In genomic region chr7:153320728-153321127, GRCh38 we compare ENCODE assay signal across 19 cellular contexts.
DNase-seq lines count a peak whose midpoint lies in the region; ATAC-seq and TF ChIP-seq lines count a peak whose summit lies in the region.
"Had no signal": no experiment of that assay in that cellular context is flagged by ENCODE, and none has a peak within 500 bp of the region (broad histone marks: within the 10 kb centered on the region; RNA-seq: fewer than 3 reads in every experiment).

No MANE protein-coding gene starts in this region.

- intact Hi-C loops in aorta (cut with DNase I): no loop called here

- ATAC-seq in aorta (ENCODE audit: low FRiP score): peak; percentile 48
- ATAC-seq in GM18909 (IDR thresholded peaks at IDR 0.05; ENCODE audit: poor library complexity, unreplicated experiment): no peak
- ATAC-seq: CD8-positive, alpha-beta T cell; GM23338; HCT116 had no signal

- H3K4me2 ChIP-seq in GM23248 (ENCODE audit: unreplicated experiment): no peak overlapping the region
- H3K4me2 ChIP-seq in hepatocyte: no peak overlapping the region
- H3K4me2 ChIP-seq: BLaER1, GM23338 had no signal

- no peaks in the 10 kb centered on the region for H3F3A ChIP-seq in GM23248 (ENCODE audit: insufficient read depth)

- H3K4me3 ChIP-seq in GM23248 (no peak overlapping the region), aorta (ENCODE audit: low read length in 2 of 2) (no peak overlapping the region), hepatocyte (no peak overlapping the region)
- H3K4me3 ChIP-seq: BLaER1, GM23338 had no signal

- H3K4me1 ChIP-seq in GM23248 (ENCODE audit: insufficient read depth) (no peaks in the 10 kb centered on the region), aorta (ENCODE audit: control insufficient read depth in 1 of 2, insufficient read depth in 2 of 2, low read length in 2 of 2) (no peaks in the 10 kb centered on the region), hepatocyte (ENCODE audit: insufficient read depth) (no peaks in the 10 kb centered on the region)
- H3K4me1 ChIP-seq: BLaER1, Caco-2 had no signal

- no peaks in the 10 kb centered on the region for H3K9me3 ChIP-seq in GM23248 (ENCODE audit: low read depth)
- H3K9me3 ChIP-seq in aorta (ENCODE audit: control insufficient read depth, low read length): no peaks in the 10 kb centered on the region
- H3K9me3 ChIP-seq in hepatocyte (ENCODE audit: low read depth): no peaks in the 10 kb centered on the region
- H3K9me3 ChIP-seq: BLaER1, Caco-2 had no signal

- TF ChIP-seq CTCF in hepatocyte (IDR thresholded peaks at IDR 0.05; ENCODE audit: poor library complexity): no peak

- H3K79me2 ChIP-seq in GM23248 (ENCODE audit: insufficient read depth) (no peaks in the 10 kb centered on the region), hepatocyte (no peaks in the 10 kb centered on the region)

- H2AFZ ChIP-seq in GM23248: no peak overlapping the region
- H2AFZ ChIP-seq in hepatocyte: no peak overlapping the region
- H2AFZ ChIP-seq: GM23338 had no signal

- H4K20me1 ChIP-seq in GM23248 (ENCODE audit: insufficient read depth) (no peaks in the 10 kb centered on the region), hepatocyte (ENCODE audit: insufficient read depth, poor library complexity, severe bottlenecking) (no peaks in the 10 kb centered on the region)
- H4K20me1 ChIP-seq: BLaER1 had no signal

- WGBS in GM23248 (ENCODE audit: low coverage in 1 of 2, low lambda C conversion rate in 2 of 2, missing lambda C conversion rate in 2 of 2), 2 experiments: 3 to 4% methylated on average over 4 of the region's 4 CpGs
- WGBS in aorta, 2 donors: 18 to 24% methylated on average over 4 of the region's 4 CpGs
- WGBS in hepatocyte (ENCODE audit: low lambda C conversion rate, missing lambda C conversion rate): 74% methylated on average over 4 of the region's 4 CpGs

- H3K27ac ChIP-seq in GM23248 (no peak overlapping the region), aorta (ENCODE audit: low read depth in 1 of 2, low read length in 2 of 2) (no peak overlapping the region), hepatocyte (no peak overlapping the region)
- H3K27ac ChIP-seq: 22Rv1, BLaER1, C4-2B had no signal

- in situ Hi-C loops in GM23248 (cut with MboI): no loop called here

- H3K27me3 ChIP-seq in GM23248 (replicated peaks; ENCODE audit: insufficient read depth) (no peaks in the 10 kb centered on the region), aorta (ENCODE audit: control insufficient read depth in 1 of 2, insufficient read depth in 2 of 2, low read length in 1 of 2) (no peaks in the 10 kb centered on the region), hepatocyte (no peaks in the 10 kb centered on the region)
- H3K27me3 ChIP-seq: BLaER1 had no signal

- DNase-seq in GM23248 (peak; percentile 0), RKO (ENCODE audit: low spot score) (peak; percentile 47), left kidney (ENCODE audit: low read depth, low spot score) (peak; percentile 42), aorta (no peak), hepatocyte (ENCODE audit: low spot score) (no peak), dedifferentiated amniotic fluid mesenchymal stem cell (ENCODE audit: extremely low spot score) (no peak)
- DNase-seq: Caco-2; CD4-positive, CD25-positive, alpha-beta regulatory T cell; CD8-positive, alpha-beta T cell; DMS153; DND-41; H9; HFFc6 had no signal

- H3K9me2 ChIP-seq in GM23248 (ENCODE audit: insufficient read depth) (no peaks in the 10 kb centered on the region), hepatocyte (replicated peaks; ENCODE audit: insufficient read depth) (no peaks in the 10 kb centered on the region)

- H3K9ac ChIP-seq in GM23248: no peak overlapping the region
- H3K9ac ChIP-seq: BLaER1 had no signal

- H3K36me3 ChIP-seq in GM23248 (ENCODE audit: low read depth) (no peaks in the 10 kb centered on the region), aorta (ENCODE audit: control insufficient read depth in 1 of 2, insufficient read depth in 2 of 2, low read length in 1 of 2) (no peaks in the 10 kb centered on the region), hepatocyte (replicated peaks; ENCODE audit: insufficient read depth, low read depth) (no peaks in the 10 kb centered on the region)
- H3K36me3 ChIP-seq: BLaER1 had no signal

Comparison
In these comparisons a context has a peak if more than half of its experiments do, and no peak if none do; other contexts are left out.
1. DNase-seq: peak in GM23248 (single experiment), RKO (single experiment) and left kidney (single experiment); none in aorta (0 of 2), hepatocyte (single experiment) and dedifferentiated amniotic fluid mesenchymal stem cell (single experiment).